ENCODE assay signal across 30 cellular contexts in genomic region chr2:23630111-23630480, GRCh38.
"Had no signal": no experiment of that assay in that cellular context is flagged by ENCODE, and none has a peak within 500 bp of the region (broad histone marks: within the 10 kb centered on the region; RNA-seq: fewer than 3 reads in every experiment).

No MANE protein-coding gene starts in this region.

- H3K4me1 Mint-ChIP-seq: stimulated activated naive B cell treated with anti-CD40 and anti-IgM and Interleukin-4, amounts not matched to agents 10 μg/mL and 1 μg/mL and 100 μg/mL, for 72 hours had no signal

- DNase-seq: activated CD4-positive, alpha-beta memory T cell treated with anti-CD3 and anti-CD28 coated beads for 36 hours; activated CD4-positive, alpha-beta T cell treated with anti-CD3 and anti-CD28 coated beads for 48 hours; activated CD8-positive, alpha-beta memory T cell treated with anti-CD3 and anti-CD28 coated beads, Interleukin-2, amount 50 U/mL, for 4 hours; activated gamma-delta T cell treated with Interleukin-2 at 50 U/mL for 16 hours; activated naive CD4-positive, alpha-beta T cell treated with anti-CD3 and anti-CD28 coated beads, Interleukin-2, amount 50 U/mL, for 16 hours; activated T-cell treated with anti-CD3 and anti-CD28 coated beads, Interleukin-2, amount 50 U/mL, for 1 hour; amniotic stem cell; central memory CD4-positive, alpha-beta T cell; dermis blood vessel endothelial cell; effector CD4-positive, alpha-beta T cell; esophagus squamous epithelium; foreskin melanocyte; left lung; mesendoderm; ovary; sigmoid colon; small intestine; stimulated activated CD4-positive, alpha-beta T cell treated with anti-CD3 and anti-CD28 coated beads, Interleukin-2, amount 100 ng/mL, for 24 hours; stimulated activated naive B cell treated with anti-CD40 and anti-IgM and Interleukin-4, amounts not matched to agents 10 μg/mL and 1 μg/mL and 100 μg/mL, for 72 hours; stomach; T-helper 9 cell; thyroid gland had no signal

- H3K9me3 Mint-ChIP-seq: activated CD4-positive, alpha-beta memory T cell treated with anti-CD3 and anti-CD28 coated beads for 36 hours; activated T-helper 1 cell treated with anti-CD3 and anti-CD28 coated beads, Interleukin-12 subunit alpha, Interleukin-12 subunit beta, Interleukin-2, Interleukin-4 antibody, amounts not matched to agents 30 ng/mL and 10 ng/mL and 1 ng/mL, durations not matched to agents 14 hours and 24 hours and 36 hours had no signal

- H3K36me3 ChIP-seq: esophagus squamous epithelium, left lung, neutrophil, ovary, prostate gland, sigmoid colon, stomach, thyroid gland had no signal

- H3K27me3 ChIP-seq: esophagus squamous epithelium, left lung, neutrophil, ovary, sigmoid colon, stomach, thyroid gland had no signal

- H3K36me3 Mint-ChIP-seq: activated CD4-positive, alpha-beta memory T cell treated with anti-CD3 and anti-CD28 coated beads for 36 hours; stimulated activated naive B cell treated with anti-CD40 and anti-IgM and Interleukin-4, amounts not matched to agents 10 μg/mL and 1 μg/mL and 100 μg/mL, for 72 hours had no signal

- H3K4me3 Mint-ChIP-seq: activated CD4-positive, alpha-beta memory T cell treated with anti-CD3 and anti-CD28 coated beads for 36 hours; activated T-helper 1 cell treated with anti-CD3 and anti-CD28 coated beads, Interleukin-12 subunit alpha, Interleukin-12 subunit beta, Interleukin-2, Interleukin-4 antibody, amounts not matched to agents 30 ng/mL and 10 ng/mL and 1 ng/mL, durations not matched to agents 14 hours and 24 hours and 36 hours; stimulated activated naive B cell treated with anti-CD40 and anti-IgM and Interleukin-4, amounts not matched to agents 10 μg/mL and 1 μg/mL and 100 μg/mL, for 72 hours had no signal

- H3K27ac ChIP-seq: epithelial cell of prostate, esophagus squamous epithelium, left lung, neutrophil, ovary, prostate gland, sigmoid colon, stomach, thyroid gland, VCaP had no signal

- H3K4me3 ChIP-seq: esophagus squamous epithelium, left lung, lung, ovary, prostate gland, sigmoid colon, stomach, thyroid gland had no signal

- H3K9me3 ChIP-seq: esophagus squamous epithelium, left lung, neutrophil, ovary, prostate gland, sigmoid colon, stomach, thyroid gland had no signal

- H3K27ac Mint-ChIP-seq: activated CD4-positive, alpha-beta memory T cell treated with anti-CD3 and anti-CD28 coated beads for 36 hours; activated T-helper 1 cell treated with anti-CD3 and anti-CD28 coated beads, Interleukin-12 subunit alpha, Interleukin-12 subunit beta, Interleukin-2, Interleukin-4 antibody, amounts not matched to agents 30 ng/mL and 10 ng/mL and 1 ng/mL, durations not matched to agents 14 hours and 24 hours and 36 hours; stimulated activated naive B cell treated with anti-CD40 and anti-IgM and Interleukin-4, amounts not matched to agents 10 μg/mL and 1 μg/mL and 100 μg/mL, for 72 hours had no signal

- FAIRE-seq: astrocyte, small intestine, TTC549 had no signal

- H3K27me3 Mint-ChIP-seq: activated CD4-positive, alpha-beta memory T cell treated with anti-CD3 and anti-CD28 coated beads for 36 hours had no signal

- H3K4me1 ChIP-seq: esophagus squamous epithelium, left lung, prostate gland, stomach, thyroid gland had no signal

- ATAC-seq: left lung; stimulated activated naive B cell treated with anti-CD40 and anti-IgM and Interleukin-4, amounts not matched to agents 10 μg/mL and 1 μg/mL and 100 μg/mL, for 72 hours had no signal
